In genomic region chr14:70920608-70921007, GRCh38 we compare ENCODE assay signal across 20 cellular contexts. TPM values are rescaled to one million over a fixed set of nuclear protein-coding genes. Genes with fewer than 3 reads are reported as not detected.
DNase-seq lines count a peak whose midpoint lies in the region; ATAC-seq, FAIRE-seq and TF ChIP-seq lines count a peak whose summit lies in the region.
"Had no signal": no experiment of that assay in that cellular context is flagged by ENCODE, and none has a peak within 500 bp of the region (broad histone marks: within the 10 kb centered on the region; RNA-seq: fewer than 3 reads in every experiment).

No MANE protein-coding gene starts in this region.

- intact Hi-C loops in transverse colon (cut with DNase I; ENCODE audit: low total_unique reads) = no loop called here
- intact Hi-C loops in prostate gland (cut with DNase I) = no loop called here

- H3K27me3 Mint-ChIP-seq in activated CD8-positive, alpha-beta memory T cell treated with anti-CD3 and anti-CD28 coated beads, Interleukin-2, amount 10 ng/mL, durations not matched to agents 7 days and 5 days = no peaks in the 10 kb centered on the region
- H3K27me3 Mint-ChIP-seq in central memory CD8-positive, alpha-beta T cell = no peaks in the 10 kb centered on the region
- H3K27me3 Mint-ChIP-seq in osteocyte (ENCODE audit: unreplicated experiment) = no peaks in the 10 kb centered on the region

- peak overlapping the region; percentile 83 for H3K27ac Mint-ChIP-seq in activated CD8-positive, alpha-beta memory T cell treated with anti-CD3 and anti-CD28 coated beads, Interleukin-2, amount 10 ng/mL, durations not matched to agents 7 days and 5 days
- peak overlapping the region; percentile 78 for H3K27ac Mint-ChIP-seq in central memory CD8-positive, alpha-beta T cell (ENCODE audit: low read depth)
- peak overlapping the region; percentile 23 for H3K27ac Mint-ChIP-seq in osteocyte (ENCODE audit: unreplicated experiment)
- H3K27ac Mint-ChIP-seq: neural progenitor cell had no signal

- no peak for TF ChIP-seq EP300 in transverse colon (IDR thresholded peaks at IDR 0.05; ENCODE audit: low read depth)

- in situ Hi-C loops in transverse colon (cut with MboI; ENCODE audit: low pct_ligation_motif_present in 1 of 4, low pct_unique_long_range_greater_than_20kb in 1 of 4, low sequenced_read_pairs in 3 of 4) = no loop called here

- H3K4me1 ChIP-seq in transverse colon (peaks cover 8 to 31% (median 13%) of the 10 kb centered on the region in 4 donors), prostate gland (replicated peaks) (no peaks in the 10 kb centered on the region)
- H3K4me1 ChIP-seq: Caco-2 had no signal

- TF ChIP-seq CTCF in osteocyte (IDR thresholded peaks at IDR 0.05) (no peak), transverse colon (IDR thresholded peaks at IDR 0.05) (no peak), prostate gland (IDR thresholded peaks at IDR 0.05) (no peak)

- H3K4me3 ChIP-seq in transverse colon (no peak overlapping the region), prostate gland (no peak overlapping the region)
- H3K4me3 ChIP-seq: neural progenitor cell, Peyer's patch, tibial artery had no signal

- H3K9me3 Mint-ChIP-seq in activated CD8-positive, alpha-beta memory T cell treated with anti-CD3 and anti-CD28 coated beads, Interleukin-2, amount 10 ng/mL, durations not matched to agents 7 days and 5 days (ENCODE audit: low read depth) = no peaks in the 10 kb centered on the region
- no peaks in the 10 kb centered on the region for H3K9me3 Mint-ChIP-seq in central memory CD8-positive, alpha-beta T cell
- H3K9me3 Mint-ChIP-seq in osteocyte (ENCODE audit: unreplicated experiment) = no peaks in the 10 kb centered on the region

- CTCF ChIA-PET in activated CD8-positive, alpha-beta memory T cell treated with anti-CD3 and anti-CD28 coated beads, Interleukin-2, amount 10 ng/mL, durations not matched to agents 7 days and 5 days (lab: Charles Lee) = interaction anchor here (1.0 to 4.1 kb wide), 6 partner anchors 9 to 35 kb away, joined by 3 to 34 read pairs (median 8); partner anchors contain the start of gene PCNX1

- FAIRE-seq in RCC 7860 (lab: Jason Lieb, UNC) = no peak

- H3K36me3 Mint-ChIP-seq in activated CD8-positive, alpha-beta memory T cell treated with anti-CD3 and anti-CD28 coated beads, Interleukin-2, amount 10 ng/mL, durations not matched to agents 7 days and 5 days = peaks cover 19% of the 10 kb centered on the region
- H3K36me3 Mint-ChIP-seq in central memory CD8-positive, alpha-beta T cell (ENCODE audit: insufficient read depth) = no peaks in the 10 kb centered on the region
- peaks cover 12% of the 10 kb centered on the region for H3K36me3 Mint-ChIP-seq in osteocyte (ENCODE audit: unreplicated experiment)

- 87 to 93% methylated on average over 1 of the region's 1 CpG for WGBS in transverse colon (ENCODE audit: low coverage in 1 of 2), 2 donors
- 91% methylated on average over 1 of the region's 1 CpG for WGBS in prostate gland

- H3K27ac ChIP-seq in transverse colon (no peak overlapping the region), prostate gland (no peak overlapping the region)
- H3K27ac ChIP-seq: Peyer's patch, tibial artery had no signal

- H3K36me3 ChIP-seq in transverse colon (no peaks in the 10 kb centered on the region), prostate gland (no peaks in the 10 kb centered on the region)
- H3K36me3 ChIP-seq: neural progenitor cell, Peyer's patch, tibial artery had no signal

- H3K27me3 ChIP-seq in transverse colon (no peaks in the 10 kb centered on the region), prostate gland (replicated peaks; ENCODE audit: insufficient read depth) (no peaks in the 10 kb centered on the region)
- H3K27me3 ChIP-seq: neural progenitor cell, Peyer's patch, tibial artery had no signal

- H3K4me1 Mint-ChIP-seq in activated CD8-positive, alpha-beta memory T cell treated with anti-CD3 and anti-CD28 coated beads, Interleukin-2, amount 10 ng/mL, durations not matched to agents 7 days and 5 days = peaks cover 82% of the 10 kb centered on the region
- H3K4me1 Mint-ChIP-seq in central memory CD8-positive, alpha-beta T cell = peaks cover 74% of the 10 kb centered on the region
- peaks cover 55% of the 10 kb centered on the region for H3K4me1 Mint-ChIP-seq in osteocyte (ENCODE audit: unreplicated experiment)

- no peak overlapping the region for H3K4me3 Mint-ChIP-seq in activated CD8-positive, alpha-beta memory T cell treated with anti-CD3 and anti-CD28 coated beads, Interleukin-2, amount 10 ng/mL, durations not matched to agents 7 days and 5 days
- H3K4me3 Mint-ChIP-seq in central memory CD8-positive, alpha-beta T cell = peak overlapping the region; percentile 9
- H3K4me3 Mint-ChIP-seq in osteocyte (ENCODE audit: unreplicated experiment) = no peak overlapping the region
- H3K4me3 Mint-ChIP-seq: neural progenitor cell had no signal

- H3K9me3 ChIP-seq in transverse colon (no peaks in the 10 kb centered on the region), prostate gland (no peaks in the 10 kb centered on the region)
- H3K9me3 ChIP-seq: Caco-2, Peyer's patch, tibial artery had no signal

- no peak for DNase-seq in activated CD8-positive, alpha-beta memory T cell treated with anti-CD3 and anti-CD28 coated beads, Interleukin-2, amount 10 ng/mL, durations not matched to agents 7 days and 5 days
- no peak for DNase-seq in activated CD8-positive, alpha-beta memory T cell treated with anti-CD3 and anti-CD28 coated beads, Interleukin-2, amount 50 U/mL, for 48 hours
- DNase-seq in RCC 7860 (ENCODE audit: low spot score) = peak; percentile 4
- DNase-seq in central memory CD8-positive, alpha-beta T cell (ENCODE audit: low spot score in 2 of 2) = no peak
- no peak for DNase-seq in osteocyte (ENCODE audit: extremely low spot score, unreplicated experiment)
- no peak for DNase-seq in transverse colon
- no peak for DNase-seq in prostate gland (ENCODE audit: low spot score)
- DNase-seq: activated CD4-positive, CD25-positive, alpha-beta regulatory T cell treated with anti-CD3 and anti-CD28 coated beads, Interleukin-2, amount 50 U/mL, for 72 hours; activated effector memory CD4-positive, alpha-beta T cell treated with Interleukin-2 at 50 U/mL for 16 hours; Caco-2; effector CD8-positive, alpha-beta T cell; MM.1S; NCI-H1930; NCI-H526 treated with DMSO at 0.1 percent for 48 hours; Peyer's patch; right cardiac atrium; stimulated activated CD4-positive, alpha-beta T cell treated with anti-CD3 and anti-CD28 coated beads, Interleukin-2, amount 100 ng/mL, for 24 hours; tibial artery had no signal

- peak; percentile 40 for ATAC-seq in activated CD8-positive, alpha-beta memory T cell treated with anti-CD3 and anti-CD28 coated beads, Interleukin-2, amount 10 ng/mL, durations not matched to agents 7 days and 5 days
- no peak for ATAC-seq in central memory CD8-positive, alpha-beta T cell (replicated peaks; ENCODE audit: extremely low read depth, poor library complexity, severe bottlenecking)
- no peak for ATAC-seq in HG03469 (IDR thresholded peaks at IDR 0.05; ENCODE audit: unreplicated experiment)

- TF ChIP-seq POLR2A in transverse colon (IDR thresholded peaks at IDR 0.05) = no peak
- TF ChIP-seq POLR2A in prostate gland (IDR thresholded peaks at IDR 0.05) = no peak

RNA-seq across cellular contexts. Expression of gene PCNX1, which starts 13.3 kb away (rescaled TPM):
- total RNA-seq in activated CD8-positive, alpha-beta memory T cell treated with anti-CD3 and anti-CD28 coated beads, Interleukin-2, amount 10 ng/mL, durations not matched to agents 7 days and 5 days = 10 to 100 TPM; 64.4 to 69.2 TPM
- total RNA-seq in osteocyte (72.2 and 83.9 TPM in 2 replicates), transverse colon (10 to 100 TPM; 15.0 to 64.6 (median 46.0) TPM), prostate gland (10 to 100 TPM; 24.5 to 66.5 TPM)

Comparison
In these comparisons a context has a peak if more than half of its experiments do, and no peak if none do; other contexts are left out.
1. H3K27ac Mint-ChIP-seq: peak in every context shown above with its lines; median percentile 83 in activated CD8-positive, alpha-beta memory T cell treated with anti-CD3 and anti-CD28 coated beads, Interleukin-2, amount 10 ng/mL, durations not matched to agents 7 days and 5 days; 78 in central memory CD8-positive, alpha-beta T cell; 23 in osteocyte.